In the genomic region with DNA sequence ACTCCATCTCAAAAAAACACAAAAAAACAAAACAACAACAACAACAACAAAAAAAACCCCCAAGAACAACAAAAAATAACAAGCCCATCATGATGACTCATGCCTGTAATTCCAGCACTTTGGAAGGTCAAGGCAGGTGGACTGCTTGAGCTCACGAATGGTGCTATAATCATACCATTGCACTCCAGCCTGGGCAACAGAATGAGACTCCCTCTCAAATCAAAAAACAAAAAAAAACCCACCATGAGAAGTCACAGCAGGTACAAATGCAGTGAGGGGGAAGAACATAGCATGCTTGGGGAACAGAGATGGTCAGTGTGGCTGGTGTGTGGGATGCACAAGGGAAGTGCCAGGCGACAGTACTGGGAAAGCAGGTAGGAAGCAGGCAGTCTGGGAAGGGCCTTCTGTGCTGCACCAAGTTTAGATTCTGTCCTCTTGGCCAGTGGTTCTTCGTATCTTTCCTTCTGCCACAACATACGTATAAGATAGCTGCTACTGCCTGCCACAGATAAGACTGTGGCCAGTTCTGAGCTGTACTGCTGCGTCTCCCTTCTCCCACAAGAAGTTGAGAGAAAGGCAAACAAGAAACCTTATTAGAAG, we compare ENCODE assay signal across 17 cellular contexts. TPM values are rescaled to one million over a fixed set of nuclear protein-coding genes. Genes with fewer than 3 reads are reported as not detected.
A peak's percentile ranks its signal among the peaks of the same experiment; 100 is the strongest.
DNase-seq lines count a peak whose midpoint lies in the region; ATAC-seq, FAIRE-seq and TF ChIP-seq lines count a peak whose summit lies in the region.
"Had no signal": no experiment of that assay in that cellular context is flagged by ENCODE, and none has a peak within 500 bp of the region (broad histone marks: within the 10 kb centered on the region; RNA-seq: fewer than 3 reads in every experiment).

No MANE protein-coding gene starts in this region.

- no peaks in the 10 kb centered on the region for H3K27me3 Mint-ChIP-seq in activated T-helper 17 cell treated with anti-CD3 and anti-CD28 coated beads, Interleukin-2, amount 50 U/mL, for 72 hours
- H3K27me3 Mint-ChIP-seq: memory B cell had no signal

- no peak for TF ChIP-seq RAD21 in A549 (conservative IDR thresholded peaks at IDR 0.05 in 1 of 2, IDR thresholded peaks at IDR 0.05 in 1 of 2)

- H3K4me2 ChIP-seq in A549: no peak overlapping the region
- H3K4me2 ChIP-seq: KMS-11 had no signal

- DNase-seq in A549 (ENCODE audit: low read depth in 1 of 2, low spot score in 1 of 2): no peak
- DNase-seq in inferior parietal cortex (ENCODE audit: extremely low spot score): peak; percentile 32
- no peak for DNase-seq in frontal cortex (ENCODE audit: low spot score in 2 of 2)
- no peak for DNase-seq in hippocampal formation (lab: John Stamatoyannopoulos, UW)
- no peak for DNase-seq in HPDE6-E6E7 (ENCODE audit: extremely low spot score)
- DNase-seq: activated CD4-positive, alpha-beta T cell treated with anti-CD3 and anti-CD28 coated beads for 4 hours; DMS 273 treated with DMSO at 0.1 percent for 48 hours; NCI-H510A treated with DMSO at 0.1 percent for 48 hours; small intestine had no signal

- H3K4me3 ChIP-seq in A549 (no peak overlapping the region), HEK293 (ENCODE audit: low read depth, low read length) (no peak overlapping the region)

- H3K36me3 Mint-ChIP-seq in activated T-helper 17 cell treated with anti-CD3 and anti-CD28 coated beads, Interleukin-2, amount 50 U/mL, for 72 hours (ENCODE audit: low read depth): peaks cover 84% of the 10 kb centered on the region

- peak overlapping the region; percentile 81 for H3K27ac Mint-ChIP-seq in activated T-helper 17 cell treated with anti-CD3 and anti-CD28 coated beads, Interleukin-2, amount 50 U/mL, for 72 hours
- H3K27ac Mint-ChIP-seq: memory B cell had no signal

- CTCF ChIA-PET in A549 (lab: Yijun Ruan, JAX): interaction anchor here (1.7 kb wide), 1 partner anchor 113 kb away, joined by 5 read pairs; no protein-coding TSS in a partner anchor
- CTCF ChIA-PET in HEK293 (lab: Yijun Ruan, JAX): no interaction called here

- FAIRE-seq in A549 (lab: Jason Lieb, UNC) (no peak), frontal cortex (lab: Jason Lieb, UNC) (no peak)
- FAIRE-seq: small intestine had no signal

- H3K4me3 Mint-ChIP-seq in activated T-helper 17 cell treated with anti-CD3 and anti-CD28 coated beads, Interleukin-2, amount 50 U/mL, for 72 hours: no peak overlapping the region
- H3K4me3 Mint-ChIP-seq: memory B cell; T-helper 1 cell treated with Interleukin-12 subunit alpha and Interleukin-12 subunit beta and Interleukin-4 antibody, amounts not matched to agents 30 μg/mL and 1 μg/mL, for 36 hours had no signal

- H3K9me3 ChIP-seq in A549 (no peaks in the 10 kb centered on the region), HEK293 (ENCODE audit: control insufficient read depth, insufficient read depth, low read depth, low read length) (no peaks in the 10 kb centered on the region)
- H3K9me3 ChIP-seq: neutrophil had no signal

- peak; percentile 36 to 52; a peak in 3 of 6 replicates for ATAC-seq in A549
- ATAC-seq in activated T-helper 17 cell treated with anti-CD3 and anti-CD28 coated beads, Interleukin-2, amount 50 U/mL, for 72 hours (replicated peaks): no peak
- no peak for ATAC-seq in GM18867 (IDR thresholded peaks at IDR 0.05; ENCODE audit: unreplicated experiment)

- peaks cover 22 to 39% of the 10 kb centered on the region in 2 experiments for H3K36me3 ChIP-seq in HEK293 (ENCODE audit: control insufficient read depth in 2 of 2, insufficient read depth in 1 of 2, low read length in 2 of 2)

- POLR2A ChIA-PET in A549 (lab: Yijun Ruan, JAX) (no interaction called here), HEK293 (lab: Yijun Ruan, JAX) (interaction anchor here (0.7 kb wide), 1 partner anchor 50 kb away, joined by 4 read pairs; no protein-coding TSS in a partner anchor)

- no peak overlapping the region; a peak in 1 of 6 replicates for H3K27ac ChIP-seq in A549
- no peak overlapping the region for H3K27ac ChIP-seq in HEK293 (ENCODE audit: extremely low read depth, low read depth, low read length)
- H3K27ac ChIP-seq: KMS-11, neutrophil had no signal

- no peak for TF ChIP-seq POLR2A in A549 (IDR thresholded peaks at IDR 0.05; ENCODE audit: low read length)

- no peak for TF ChIP-seq EP300 in A549 (IDR thresholded peaks at IDR 0.05)

- WGBS in A549 (ENCODE audit: missing lambda C conversion rate): 90% methylated on average over 5 of the region's 5 CpGs

- peaks cover 32% of the 10 kb centered on the region for H3K4me1 Mint-ChIP-seq in activated T-helper 17 cell treated with anti-CD3 and anti-CD28 coated beads, Interleukin-2, amount 50 U/mL, for 72 hours
- H3K4me1 Mint-ChIP-seq: memory B cell had no signal

- no peaks in the 10 kb centered on the region for H3K9me3 Mint-ChIP-seq in activated T-helper 17 cell treated with anti-CD3 and anti-CD28 coated beads, Interleukin-2, amount 50 U/mL, for 72 hours
- H3K9me3 Mint-ChIP-seq: activated T-helper 2 cell treated with anti-CD3 and anti-CD28 coated beads, Interferon-gamma antibody, Interleukin-2, Interleukin-4, amounts not matched to agents 10 μg/mL and 5 μg/mL and 100 μg/mL, durations not matched to agents 14 hours and 24 hours and 36 hours; memory B cell; T-helper 1 cell treated with Interleukin-12 subunit alpha and Interleukin-12 subunit beta and Interleukin-4 antibody, amounts not matched to agents 30 μg/mL and 1 μg/mL, for 36 hours had no signal

- H3K4me1 ChIP-seq in A549 (peaks cover 8% of the 10 kb centered on the region; the same call in 2 of the 3 replicates), HEK293 (ENCODE audit: control insufficient read depth, insufficient read depth, low read length) (peaks cover 2% of the 10 kb centered on the region; the same call in 1 of the 2 replicates)

- TF ChIP-seq CTCF in A549 (IDR thresholded peaks at IDR 0.05) (no peak), HEK293 (tag by site-specific recombination; IDR thresholded peaks at IDR 0.05) (no peak)

TF ChIP-seq in A549, 52 proteins besides CTCF, POLR2A, EP300 and RAD21:
- no peak for TF ChIP-seq CHD2 (IDR thresholded peaks at IDR 0.05; ENCODE audit: low read length, partially characterized antibody)
- TF ChIP-seq, protein P1, sequence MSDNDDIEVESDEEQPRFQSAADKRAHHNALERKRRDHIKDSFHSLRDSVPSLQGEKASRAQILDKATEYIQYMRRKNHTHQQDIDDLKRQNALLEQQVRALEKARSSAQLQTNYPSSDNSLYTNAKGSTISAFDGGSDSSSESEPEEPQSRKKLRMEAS (IDR thresholded peaks at IDR 0.05): no peak
- TF ChIP-seq FOSL2 (IDR thresholded peaks at IDR 0.05): no peak
- peak; percentile 23; the same call in 1 of the 2 replicates for TF ChIP-seq FOSL2 (CRISPR knock-in tag; IDR thresholded peaks at IDR 0.05)
- TF ChIP-seq CBX8 (IDR thresholded peaks at IDR 0.05): no peak

TF ChIP-seq in HEK293, 187 proteins besides CTCF, POLR2A, EP300 and RAD21:
- peak; percentile 33; the same call in 1 of the 2 replicates for TF ChIP-seq ZNF133 (tag by site-specific recombination; IDR thresholded peaks at IDR 0.05)
- TF ChIP-seq BCL11A (tag by site-specific recombination; IDR thresholded peaks at IDR 0.05; ENCODE audit: low read depth): no peak

RNA-seq across cellular contexts. Expression of a gene that starts 28.0 kb away (rescaled TPM):
- polyA plus RNA-seq in A549 (2011; rRNA removed): 7.4 and 7.6 TPM in 2 replicates
- polyA plus RNA-seq in A549 (2012; cell fraction: cytosol; rRNA removed): 1.6 and 2.1 TPM in 2 replicates
- polyA plus RNA-seq in A549 (2012; cell fraction: nucleus; rRNA removed): 3.8 and 7.2 TPM in 2 replicates
- 5.7 to 6.3 TPM (median 5.9 TPM) in 3 replicates for polyA plus RNA-seq in A549 (2017; fragmentation: RNase III; extraction: RNeasy Plus Mini Kit Qiagen cat#74134 plus additional on column Dnase treatment)
- 5.2 and 5.7 TPM in 2 replicates for polyA minus RNA-seq in A549 (2011; rRNA and poly(A)+ RNA removed)
- total RNA-seq in activated T-helper 17 cell treated with anti-CD3 and anti-CD28 coated beads, Interleukin-2, amount 50 U/mL, for 72 hours: 1 to 10 TPM; 6.2 to 8.0 TPM
- total RNA-seq in frontal cortex: 20.4 TPM

RNA-seq across cellular contexts. Expression of a gene that starts 56.8 kb away (rescaled TPM):
- polyA plus RNA-seq in A549 (2011; rRNA removed): not detected in 2 replicates
- polyA plus RNA-seq in A549 (2012; cell fraction: cytosol; rRNA removed): not detected in 2 replicates
- polyA plus RNA-seq in A549 (2012; cell fraction: nucleus; rRNA removed): not detected in 2 replicates
- polyA plus RNA-seq in A549 (2017; fragmentation: RNase III; extraction: RNeasy Plus Mini Kit Qiagen cat#74134 plus additional on column Dnase treatment): not detected in 3 replicates
- polyA minus RNA-seq in A549 (2011; rRNA and poly(A)+ RNA removed): not detected in 2 replicates
- total RNA-seq in activated T-helper 17 cell treated with anti-CD3 and anti-CD28 coated beads, Interleukin-2, amount 50 U/mL, for 72 hours: not detected
- not detected for total RNA-seq in frontal cortex
- total RNA-seq: activated T-helper 2 cell treated with anti-CD3 and anti-CD28 coated beads, Interferon-gamma antibody, Interleukin-2, Interleukin-4, amounts not matched to agents 10 μg/mL and 5 μg/mL and 100 μg/mL, durations not matched to agents 14 hours and 24 hours and 36 hours had no signal
- polyA plus RNA-seq: small intestine had no signal

Comparison
In these comparisons a context has a peak if more than half of its experiments do, and no peak if none do; other contexts are left out.
1. ATAC-seq: peak in A549 (2 of 2); none in activated T-helper 17 cell treated with anti-CD3 and anti-CD28 coated beads, Interleukin-2, amount 50 U/mL, for 72 hours (single experiment) and GM18867 (single experiment).